In the genomic region with DNA sequence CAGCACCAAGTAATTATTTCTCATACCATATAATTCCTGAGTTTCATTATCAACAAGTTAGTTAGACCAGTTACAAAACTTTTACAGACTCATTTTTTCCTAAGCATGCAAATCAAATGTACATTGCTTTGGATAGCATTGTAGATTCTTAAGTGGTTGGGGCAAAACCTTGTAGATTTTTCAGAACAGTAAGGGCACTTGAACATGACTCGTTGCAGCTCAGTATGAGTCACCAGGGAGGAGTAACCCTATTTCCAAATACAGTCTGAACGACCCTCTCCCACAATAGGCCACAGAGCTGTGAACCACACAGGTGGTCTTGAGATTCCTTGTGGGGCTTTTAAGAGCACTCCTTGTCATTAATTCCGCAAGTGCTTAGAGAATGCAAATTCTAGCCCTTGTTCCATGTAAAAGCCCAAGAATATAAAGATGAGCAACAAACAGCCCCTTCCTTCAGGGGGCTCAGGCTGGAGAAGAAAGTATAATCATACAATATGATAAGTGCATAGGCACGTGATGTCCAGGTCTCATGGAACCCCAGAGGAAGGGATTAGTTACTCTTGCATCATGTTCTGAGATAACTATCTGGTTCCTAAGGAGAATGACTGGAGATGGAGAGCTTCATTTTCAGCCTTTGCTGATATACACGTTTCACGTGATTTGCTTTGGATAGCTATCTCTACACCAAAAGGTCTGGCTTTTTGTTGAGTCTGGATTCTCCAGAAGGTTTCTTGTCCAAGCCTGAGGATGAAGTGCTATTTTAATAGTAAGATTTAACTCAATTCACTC, we compare ENCODE assay signal across 1 cellular context.
TF ChIP-seq lines count a peak whose summit lies in the region.

No MANE protein-coding gene starts in this region.

TF ChIP-seq in WTC11, 78 proteins besides CTCF, POLR2A, EP300 and RAD21 (continued from another document):
- TF ChIP-seq CDX4 (CRISPR knock-in tag; IDR thresholded peaks at IDR 0.05; ENCODE audit: borderline replicate concordance) (no peak), FOXP4 (CRISPR knock-in tag; IDR thresholded peaks at IDR 0.05) (no peak), SMAD4 (CRISPR knock-in tag; IDR thresholded peaks at IDR 0.05) (no peak), ZNF671 (CRISPR knock-in tag; IDR thresholded peaks at IDR 0.05) (no peak), OVOL2 (CRISPR knock-in tag; IDR thresholded peaks at IDR 0.05; ENCODE audit: borderline replicate concordance) (no peak), JAZF1 (CRISPR knock-in tag; IDR thresholded peaks at IDR 0.05) (no peak)
- TF ChIP-seq, protein P1, sequence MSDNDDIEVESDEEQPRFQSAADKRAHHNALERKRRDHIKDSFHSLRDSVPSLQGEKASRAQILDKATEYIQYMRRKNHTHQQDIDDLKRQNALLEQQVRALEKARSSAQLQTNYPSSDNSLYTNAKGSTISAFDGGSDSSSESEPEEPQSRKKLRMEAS (CRISPR knock-in tag; IDR thresholded peaks at IDR 0.05): no peak
